9 cellular contexts compared by ENCODE assay signal in the genomic region with DNA sequence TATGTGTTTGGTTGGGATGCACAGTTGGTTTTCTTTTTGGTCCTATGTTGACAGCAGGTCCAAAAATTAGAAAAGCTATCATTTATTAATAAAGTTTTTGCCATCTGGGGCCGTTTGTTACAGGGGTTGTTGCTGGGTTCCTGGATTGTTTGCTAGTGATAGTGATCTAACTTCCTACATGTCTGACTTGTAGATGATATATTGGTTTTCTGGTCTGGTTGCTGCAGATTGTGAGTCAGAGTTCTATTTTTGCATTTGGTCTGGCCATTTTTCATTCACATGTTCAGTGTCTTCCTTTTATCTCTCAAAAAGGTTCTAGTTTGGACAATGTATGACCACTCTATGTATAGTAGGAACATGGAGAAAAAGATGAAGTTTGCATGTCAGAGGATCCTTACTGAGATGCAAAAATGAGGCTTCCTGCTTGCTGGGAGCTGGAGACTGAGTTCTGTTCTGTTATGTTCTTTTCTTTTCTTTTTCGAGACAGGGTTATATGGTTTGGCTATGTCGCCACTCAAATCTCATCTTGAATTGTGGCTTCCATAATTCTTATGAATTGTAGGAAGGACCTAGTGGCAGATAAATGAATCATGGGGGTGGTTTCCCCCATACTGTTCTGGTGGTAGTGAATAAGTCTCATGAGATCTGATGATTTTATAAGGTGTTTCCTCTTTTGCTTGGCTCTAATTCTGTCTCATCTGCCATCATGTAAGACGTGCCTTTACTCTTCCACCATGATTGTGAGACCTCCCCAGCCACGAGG. TPM values are rescaled to one million over a fixed set of nuclear protein-coding genes. Genes with fewer than 3 reads are reported as not detected.
DNase-seq lines count a peak whose midpoint lies in the region; ATAC-seq and TF ChIP-seq lines count a peak whose summit lies in the region.
"Had no signal": no experiment of that assay in that cellular context is flagged by ENCODE, and none has a peak within 500 bp of the region (broad histone marks: within the 10 kb centered on the region; RNA-seq: fewer than 3 reads in every experiment).

No MANE protein-coding gene starts in this region.

- H3K36me3 ChIP-seq in BLaER1 (no peaks in the 10 kb centered on the region), GM23248 (ENCODE audit: low read depth) (no peaks in the 10 kb centered on the region), Caco-2 (ENCODE audit: control insufficient read depth, insufficient read depth, low read length) (no peaks in the 10 kb centered on the region)

- H3K9me3 ChIP-seq in BLaER1 (peaks cover 6% of the 10 kb centered on the region; the same call in 1 of the 2 replicates), GM23248 (ENCODE audit: low read depth) (no peaks in the 10 kb centered on the region), Caco-2 (no peaks in the 10 kb centered on the region; the same call in 1 of the 2 replicates)

- H3K4me3 ChIP-seq in BLaER1 = no peak overlapping the region
- H3K4me3 ChIP-seq in GM23248 = no peak overlapping the region
- H3K4me3 ChIP-seq in fibroblast of villous mesenchyme (ENCODE audit: low read depth, low read length) = no peak overlapping the region
- no peak overlapping the region for H3K4me3 ChIP-seq in Caco-2 (ENCODE audit: low read depth, low read length)
- H3K4me3 ChIP-seq in lower leg skin (ENCODE audit: low read depth, poor library complexity, severe bottlenecking) = no peak overlapping the region

- in situ Hi-C loops in GM23248 (cut with MboI) = loop anchor here (10.0 kb wide), 1 partner anchor 209 kb away; no protein-coding TSS in a partner anchor

- POLR2A ChIA-PET in Caco-2 (lab: Charles Lee) = interaction anchor here (0.6 kb wide), 1 partner anchor 82 kb away, joined by 12 read pairs; no protein-coding TSS in a partner anchor

- no peaks in the 10 kb centered on the region for H3K9me3 Mint-ChIP-seq in Caco-2 (ENCODE audit: unreplicated experiment)

- peak overlapping the region; percentile 38 for H3K4me2 ChIP-seq in BLaER1
- H3K4me2 ChIP-seq in GM23248 (ENCODE audit: unreplicated experiment) = no peak overlapping the region

- CTCF ChIA-PET in Caco-2 (lab: Charles Lee) = interaction anchor here (0.9 kb wide), 1 partner anchor 19 kb away, joined by 5 read pairs; no protein-coding TSS in a partner anchor

- peak overlapping the region; percentile 6; the same call in 1 of the 2 replicates for H3K27ac ChIP-seq in BLaER1
- peak overlapping the region; percentile 28; the same call in 1 of the 2 replicates for H3K27ac ChIP-seq in GM23248

- H4K20me1 ChIP-seq in BLaER1 (no peaks in the 10 kb centered on the region), GM23248 (ENCODE audit: insufficient read depth) (no peaks in the 10 kb centered on the region)

- no TSS peak for BruUV-seq in Caco-2 (replicated peaks; lab: Mats Ljungman, UMichigan)

- no peak overlapping the region for H3K4me3 Mint-ChIP-seq in Caco-2 (ENCODE audit: unreplicated experiment)

- peak; percentile 45 for DNase-seq in GM23248
- DNase-seq in SKM-1 (lab: John Stamatoyannopoulos, UW; ENCODE audit: unreplicated experiment) = peak; percentile 26
- DNase-seq in fibroblast of villous mesenchyme (ENCODE audit: low read depth) = peak; percentile 48
- no peak for DNase-seq in Caco-2
- no peak for DNase-seq in lower leg skin (ENCODE audit: low spot score in 2 of 2)
- DNase-seq in GOT3 (lab: John Stamatoyannopoulos, UW) = no peak
- DNase-seq: aorta had no signal

- peaks cover 19% of the 10 kb centered on the region for H3F3A ChIP-seq in GM23248 (ENCODE audit: insufficient read depth)

- H3K4me1 Mint-ChIP-seq in Caco-2 (ENCODE audit: low read depth, unreplicated experiment) = peaks cover 6% of the 10 kb centered on the region

- TF ChIP-seq CTCF in fibroblast of villous mesenchyme (IDR thresholded peaks at IDR 0.05; ENCODE audit: insufficient read depth, low read depth, low read length) = no peak
- no peak for TF ChIP-seq CTCF in Caco-2 (IDR thresholded peaks at IDR 0.05; ENCODE audit: insufficient read depth in 1 of 2, low read depth in 1 of 2, low read length in 1 of 2, severe bottlenecking in 1 of 2, unreplicated experiment in 1 of 2)
- TF ChIP-seq CTCF in lower leg skin (IDR thresholded peaks at IDR 0.05) = no peak

- peaks cover 8% of the 10 kb centered on the region for H3K79me2 ChIP-seq in GM23248 (ENCODE audit: insufficient read depth)

- H3K27ac Mint-ChIP-seq in Caco-2 (ENCODE audit: unreplicated experiment) = no peak overlapping the region

- no peak for ATAC-seq in HG03196 (IDR thresholded peaks at IDR 0.05; ENCODE audit: unreplicated experiment)

- no peak for TF ChIP-seq POLR2A in lower leg skin (IDR thresholded peaks at IDR 0.05)

- intact Hi-C loops in Caco-2 (cut with micrococcal nuclease; ENCODE audit: unreplicated experiment) = loop anchor here (1.0 kb wide), 2 partner anchors 164 to 218 kb away; no protein-coding TSS in a partner anchor
- intact Hi-C loops in lower leg skin (cut with DNase I; ENCODE audit: low total_unique reads) = loop anchor here (5.0 kb wide), 1 partner anchor 222 kb away; the partner anchor contains the start of gene FBXO28

- no peaks in the 10 kb centered on the region for H3K27me3 Mint-ChIP-seq in Caco-2 (ENCODE audit: insufficient read depth, unreplicated experiment)

- H3K27me3 ChIP-seq in BLaER1 (no peaks in the 10 kb centered on the region), GM23248 (replicated peaks; ENCODE audit: insufficient read depth) (no peaks in the 10 kb centered on the region), Caco-2 (replicated peaks; ENCODE audit: control insufficient read depth, insufficient read depth, low read length) (no peaks in the 10 kb centered on the region)

- H3K4me1 ChIP-seq in BLaER1 (peaks cover 26% of the 10 kb centered on the region), GM23248 (ENCODE audit: insufficient read depth) (peaks cover 1% of the 10 kb centered on the region; the same call in 1 of the 2 replicates), Caco-2 (peaks cover 7% of the 10 kb centered on the region)

- WGBS in GM23248 (ENCODE audit: low coverage in 1 of 2, low lambda C conversion rate in 2 of 2, missing lambda C conversion rate in 2 of 2), 2 experiments = 47 to 52% methylated on average over 5 of the region's 5 CpGs
- 51 to 58% methylated on average over 5 of the region's 5 CpGs for WGBS in lower leg skin, 2 donors

- H3K9me2 ChIP-seq in GM23248 (ENCODE audit: insufficient read depth) = no peaks in the 10 kb centered on the region

- H3K36me3 Mint-ChIP-seq in Caco-2 (ENCODE audit: insufficient read depth, unreplicated experiment) = no peaks in the 10 kb centered on the region

- no peak overlapping the region for H3K9ac ChIP-seq in BLaER1
- H3K9ac ChIP-seq in GM23248 = peak overlapping the region; percentile 22

- peak overlapping the region; percentile 49; the same call in 1 of the 2 replicates for H2AFZ ChIP-seq in GM23248

RNA-seq across cellular contexts. Expression of gene NVL, which starts 4.1 kb away (rescaled TPM):
- total RNA-seq in GM23248 (2014; rRNA removed; shearing (Covaris generic)) = 25.8 and 28.3 TPM in 2 replicates
- 17.9 and 20.6 TPM in 2 replicates for polyA plus RNA-seq in GM23248 (2016; fragmentation: Nextera tagmentation; extraction: Ambion mirVana)
- total RNA-seq in fibroblast of villous mesenchyme = 21.6 and 22.9 TPM in 2 replicates
- total RNA-seq in Caco-2 (2022) = 45.0 and 52.3 TPM in 2 replicates
- 10 to 100 TPM; 24.4 to 43.1 (median 32.1) TPM for total RNA-seq in lower leg skin

RNA-seq across cellular contexts. Expression of gene CNIH4, which starts 22.6 kb away (rescaled TPM):
- 53.9 and 73.5 TPM in 2 replicates for total RNA-seq in GM23248 (2014; rRNA removed; shearing (Covaris generic))
- 142 TPM in 2 replicates for polyA plus RNA-seq in GM23248 (2016; fragmentation: Nextera tagmentation; extraction: Ambion mirVana)
- 35.1 and 62.6 TPM in 2 replicates for total RNA-seq in fibroblast of villous mesenchyme
- 84.4 and 85.6 TPM in 2 replicates for total RNA-seq in Caco-2 (2022)
- total RNA-seq in lower leg skin = 10 to 100 TPM; 24.0 to 44.8 (median 37.0) TPM

Comparison
In these comparisons a context has a peak if more than half of its experiments do, and no peak if none do; other contexts are left out.
1. DNase-seq: peak in GM23248 (single experiment), SKM-1 (single experiment) and fibroblast of villous mesenchyme (single experiment); none in Caco-2 (0 of 2), lower leg skin (0 of 2) and GOT3 (single experiment).